In the genomic region with DNA sequence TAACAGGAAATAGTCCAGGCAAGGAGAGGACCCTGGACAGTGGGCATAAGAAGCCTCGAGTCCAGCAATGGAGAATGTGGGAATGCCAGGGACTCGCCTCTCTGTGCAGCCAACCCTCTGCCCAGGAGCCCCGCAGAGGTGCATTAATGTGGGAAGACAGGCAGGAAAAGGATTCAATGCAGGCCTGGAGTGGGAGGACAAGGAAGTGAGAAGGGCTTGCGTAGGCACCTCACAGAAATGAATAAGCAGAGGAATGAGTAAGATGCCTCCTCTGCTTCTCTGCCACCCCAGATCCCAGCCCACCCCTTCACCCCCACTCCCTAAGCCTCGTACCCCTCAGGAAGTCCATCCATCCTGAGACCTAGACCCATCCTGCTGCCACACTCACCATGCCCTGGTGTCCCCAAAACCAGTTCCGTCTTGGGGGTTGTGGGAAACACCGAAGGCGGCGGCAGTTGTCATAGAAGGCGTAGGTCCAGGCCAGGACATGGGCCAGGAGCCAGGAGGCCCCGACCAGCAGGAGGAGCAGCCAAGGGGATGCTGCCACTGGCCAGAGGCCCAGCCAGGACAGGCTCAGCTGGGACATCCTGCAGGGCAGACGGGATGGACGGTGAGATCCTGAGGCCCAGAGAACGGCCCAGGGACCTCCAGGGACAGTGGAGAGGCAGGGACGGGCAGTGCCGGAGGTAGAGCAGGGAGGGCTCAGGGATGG, we compare ENCODE assay signal across 1 cellular context.
TF ChIP-seq lines count a peak whose summit lies in the region.

No MANE protein-coding gene starts in this region.

TF ChIP-seq in HepG2, 621 proteins besides CTCF, POLR2A, EP300 and RAD21:
- TF ChIP-seq ZNF674 (CRISPR knock-in tag; IDR thresholded peaks at IDR 0.05; ENCODE audit: low read depth), result no peak
- TF ChIP-seq, protein P1, sequence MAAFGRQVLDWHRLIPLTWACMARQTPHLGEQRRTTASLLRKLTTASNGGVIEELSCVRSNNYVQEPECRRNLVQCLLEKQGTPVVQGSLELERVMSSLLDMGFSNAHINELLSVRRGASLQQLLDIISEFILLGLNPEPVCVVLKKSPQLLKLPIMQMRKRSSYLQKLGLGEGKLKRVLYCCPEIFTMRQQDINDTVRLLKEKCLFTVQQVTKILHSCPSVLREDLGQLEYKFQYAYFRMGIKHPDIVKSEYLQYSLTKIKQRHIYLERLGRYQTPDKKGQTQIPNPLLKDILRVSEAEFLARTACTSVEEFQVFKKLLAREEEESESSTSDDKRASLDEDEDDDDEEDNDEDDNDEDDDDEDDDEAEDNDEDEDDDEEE (CRISPR knock-in tag; IDR thresholded peaks at IDR 0.05), result no peak
- TF ChIP-seq, protein P2, sequence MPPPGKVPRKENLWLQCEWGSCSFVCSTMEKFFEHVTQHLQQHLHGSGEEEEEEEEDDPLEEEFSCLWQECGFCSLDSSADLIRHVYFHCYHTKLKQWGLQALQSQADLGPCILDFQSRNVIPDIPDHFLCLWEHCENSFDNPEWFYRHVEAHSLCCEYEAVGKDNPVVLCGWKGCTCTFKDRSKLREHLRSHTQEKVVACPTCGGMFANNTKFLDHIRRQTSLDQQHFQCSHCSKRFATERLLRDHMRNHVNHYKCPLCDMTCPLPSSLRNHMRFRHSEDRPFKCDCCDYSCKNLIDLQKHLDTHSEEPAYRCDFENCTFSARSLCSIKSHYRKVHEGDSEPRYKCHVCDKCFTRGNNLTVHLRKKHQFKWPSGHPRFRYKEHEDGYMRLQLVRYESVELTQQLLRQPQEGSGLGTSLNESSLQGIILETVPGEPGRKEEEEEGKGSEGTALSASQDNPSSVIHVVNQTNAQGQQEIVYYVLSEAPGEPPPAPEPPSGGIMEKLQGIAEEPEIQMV (CRISPR knock-in tag; IDR thresholded peaks at IDR 0.05; ENCODE audit: low read depth), result no peak
- no peak for TF ChIP-seq MBD4 (IDR thresholded peaks at IDR 0.05; ENCODE audit: borderline replicate concordance, low read length)
- no peak for TF ChIP-seq IRX3 (CRISPR knock-in tag; IDR thresholded peaks at IDR 0.05; ENCODE audit: borderline replicate concordance, low read depth)
- no peak for TF ChIP-seq NR1H2 (CRISPR knock-in tag; IDR thresholded peaks at IDR 0.05; ENCODE audit: borderline replicate concordance, low read depth)
- TF ChIP-seq ZNF24 (IDR thresholded peaks at IDR 0.05), result no peak
- no peak for TF ChIP-seq ADNP (CRISPR knock-in tag; IDR thresholded peaks at IDR 0.05)
- no peak for TF ChIP-seq PHF8 (CRISPR knock-in tag; IDR thresholded peaks at IDR 0.05)
- TF ChIP-seq, protein P3, sequence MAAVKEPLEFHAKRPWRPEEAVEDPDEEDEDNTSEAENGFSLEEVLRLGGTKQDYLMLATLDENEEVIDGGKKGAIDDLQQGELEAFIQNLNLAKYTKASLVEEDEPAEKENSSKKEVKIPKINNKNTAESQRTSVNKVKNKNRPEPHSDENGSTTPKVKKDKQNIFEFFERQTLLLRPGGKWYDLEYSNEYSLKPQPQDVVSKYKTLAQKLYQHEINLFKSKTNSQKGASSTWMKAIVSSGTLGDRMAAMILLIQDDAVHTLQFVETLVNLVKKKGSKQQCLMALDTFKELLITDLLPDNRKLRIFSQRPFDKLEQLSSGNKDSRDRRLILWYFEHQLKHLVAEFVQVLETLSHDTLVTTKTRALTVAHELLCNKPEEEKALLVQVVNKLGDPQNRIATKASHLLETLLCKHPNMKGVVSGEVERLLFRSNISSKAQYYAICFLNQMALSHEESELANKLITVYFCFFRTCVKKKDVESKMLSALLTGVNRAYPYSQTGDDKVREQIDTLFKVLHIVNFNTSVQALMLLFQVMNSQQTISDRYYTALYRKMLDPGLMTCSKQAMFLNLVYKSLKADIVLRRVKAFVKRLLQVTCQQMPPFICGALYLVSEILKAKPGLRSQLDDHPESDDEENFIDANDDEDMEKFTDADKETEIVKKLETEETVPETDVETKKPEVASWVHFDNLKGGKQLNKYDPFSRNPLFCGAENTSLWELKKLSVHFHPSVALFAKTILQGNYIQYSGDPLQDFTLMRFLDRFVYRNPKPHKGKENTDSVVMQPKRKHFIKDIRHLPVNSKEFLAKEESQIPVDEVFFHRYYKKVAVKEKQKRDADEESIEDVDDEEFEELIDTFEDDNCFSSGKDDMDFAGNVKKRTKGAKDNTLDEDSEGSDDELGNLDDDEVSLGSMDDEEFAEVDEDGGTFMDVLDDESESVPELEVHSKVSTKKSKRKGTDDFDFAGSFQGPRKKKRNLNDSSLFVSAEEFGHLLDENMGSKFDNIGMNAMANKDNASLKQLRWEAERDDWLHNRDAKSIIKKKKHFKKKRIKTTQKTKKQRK (IDR thresholded peaks at IDR 0.05; ENCODE audit: low read length), result no peak
- TF ChIP-seq ELF4 (CRISPR knock-in tag; IDR thresholded peaks at IDR 0.05; ENCODE audit: borderline replicate concordance), result no peak
- no peak for TF ChIP-seq ZNF329 (CRISPR knock-in tag; IDR thresholded peaks at IDR 0.05; ENCODE audit: low read depth)
- TF ChIP-seq ZNF839 (CRISPR knock-in tag; IDR thresholded peaks at IDR 0.05; ENCODE audit: borderline replicate concordance), result 0 out of 2 replicates have a peak, but pooled peaks have one; percentile 14
- TF ChIP-seq PCBP1 (IDR thresholded peaks at IDR 0.05; ENCODE audit: borderline replicate concordance, low read depth, low read length), result 0 out of 2 replicates have a peak, but pooled peaks have one; percentile 30
- TF ChIP-seq ZNF180 (CRISPR knock-in tag; IDR thresholded peaks at IDR 0.05; ENCODE audit: borderline replicate concordance, low read depth), result no peak
- TF ChIP-seq, protein P4, sequence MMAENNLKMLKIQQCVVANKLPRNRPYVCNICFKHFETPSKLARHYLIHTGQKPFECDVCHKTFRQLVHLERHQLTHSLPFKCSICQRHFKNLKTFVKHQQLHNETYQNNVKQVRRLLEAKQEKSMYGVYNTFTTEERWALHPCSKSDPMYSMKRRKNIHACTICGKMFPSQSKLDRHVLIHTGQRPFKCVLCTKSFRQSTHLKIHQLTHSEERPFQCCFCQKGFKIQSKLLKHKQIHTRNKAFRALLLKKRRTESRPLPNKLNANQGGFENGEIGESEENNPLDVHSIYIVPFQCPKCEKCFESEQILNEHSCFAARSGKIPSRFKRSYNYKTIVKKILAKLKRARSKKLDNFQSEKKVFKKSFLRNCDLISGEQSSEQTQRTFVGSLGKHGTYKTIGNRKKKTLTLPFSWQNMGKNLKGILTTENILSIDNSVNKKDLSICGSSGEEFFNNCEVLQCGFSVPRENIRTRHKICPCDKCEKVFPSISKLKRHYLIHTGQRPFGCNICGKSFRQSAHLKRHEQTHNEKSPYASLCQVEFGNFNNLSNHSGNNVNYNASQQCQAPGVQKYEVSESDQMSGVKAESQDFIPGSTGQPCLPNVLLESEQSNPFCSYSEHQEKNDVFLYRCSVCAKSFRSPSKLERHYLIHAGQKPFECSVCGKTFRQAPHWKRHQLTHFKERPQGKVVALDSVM (CRISPR knock-in tag; IDR thresholded peaks at IDR 0.05), result no peak
- no peak for TF ChIP-seq NR2F1 (CRISPR knock-in tag; IDR thresholded peaks at IDR 0.05)
- no peak for TF ChIP-seq ERF (CRISPR knock-in tag; IDR thresholded peaks at IDR 0.05)
- TF ChIP-seq, protein P5, sequence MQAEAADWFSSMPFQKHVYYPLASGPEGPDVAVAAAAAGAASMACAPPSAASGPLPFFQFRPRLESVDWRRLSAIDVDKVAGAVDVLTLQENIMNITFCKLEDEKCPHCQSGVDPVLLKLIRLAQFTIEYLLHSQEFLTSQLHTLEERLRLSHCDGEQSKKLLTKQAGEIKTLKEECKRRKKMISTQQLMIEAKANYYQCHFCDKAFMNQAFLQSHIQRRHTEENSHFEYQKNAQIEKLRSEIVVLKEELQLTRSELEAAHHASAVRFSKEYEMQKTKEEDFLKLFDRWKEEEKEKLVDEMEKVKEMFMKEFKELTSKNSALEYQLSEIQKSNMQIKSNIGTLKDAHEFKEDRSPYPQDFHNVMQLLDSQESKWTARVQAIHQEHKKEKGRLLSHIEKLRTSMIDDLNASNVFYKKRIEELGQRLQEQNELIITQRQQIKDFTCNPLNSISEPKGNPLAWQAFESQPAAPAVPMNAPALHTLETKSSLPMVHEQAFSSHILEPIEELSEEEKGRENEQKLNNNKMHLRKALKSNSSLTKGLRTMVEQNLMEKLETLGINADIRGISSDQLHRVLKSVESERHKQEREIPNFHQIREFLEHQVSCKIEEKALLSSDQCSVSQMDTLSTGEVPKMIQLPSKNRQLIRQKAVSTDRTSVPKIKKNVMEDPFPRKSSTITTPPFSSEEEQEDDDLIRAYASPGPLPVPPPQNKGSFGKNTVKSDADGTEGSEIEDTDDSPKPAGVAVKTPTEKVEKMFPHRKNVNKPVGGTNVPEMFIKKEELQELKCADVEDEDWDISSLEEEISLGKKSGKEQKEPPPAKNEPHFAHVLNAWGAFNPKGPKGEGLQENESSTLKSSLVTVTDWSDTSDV (CRISPR knock-in tag; IDR thresholded peaks at IDR 0.05), result no peak
- TF ChIP-seq ZNF567 (CRISPR knock-in tag; IDR thresholded peaks at IDR 0.05; ENCODE audit: borderline replicate concordance), result 0 out of 2 replicates have a peak, but pooled peaks have one; percentile 56
- TF ChIP-seq HOXA5 (CRISPR knock-in tag; IDR thresholded peaks at IDR 0.05), result no peak
- TF ChIP-seq ZNF724P (CRISPR knock-in tag; IDR thresholded peaks at IDR 0.05; ENCODE audit: borderline replicate concordance), result peak; percentile 26; the same call in 1 of the 2 replicates
- TF ChIP-seq NFE2L1 (CRISPR knock-in tag; IDR thresholded peaks at IDR 0.05; ENCODE audit: borderline replicate concordance), result peak; percentile 28; the same call in 1 of the 2 replicates
- TF ChIP-seq, protein P6, sequence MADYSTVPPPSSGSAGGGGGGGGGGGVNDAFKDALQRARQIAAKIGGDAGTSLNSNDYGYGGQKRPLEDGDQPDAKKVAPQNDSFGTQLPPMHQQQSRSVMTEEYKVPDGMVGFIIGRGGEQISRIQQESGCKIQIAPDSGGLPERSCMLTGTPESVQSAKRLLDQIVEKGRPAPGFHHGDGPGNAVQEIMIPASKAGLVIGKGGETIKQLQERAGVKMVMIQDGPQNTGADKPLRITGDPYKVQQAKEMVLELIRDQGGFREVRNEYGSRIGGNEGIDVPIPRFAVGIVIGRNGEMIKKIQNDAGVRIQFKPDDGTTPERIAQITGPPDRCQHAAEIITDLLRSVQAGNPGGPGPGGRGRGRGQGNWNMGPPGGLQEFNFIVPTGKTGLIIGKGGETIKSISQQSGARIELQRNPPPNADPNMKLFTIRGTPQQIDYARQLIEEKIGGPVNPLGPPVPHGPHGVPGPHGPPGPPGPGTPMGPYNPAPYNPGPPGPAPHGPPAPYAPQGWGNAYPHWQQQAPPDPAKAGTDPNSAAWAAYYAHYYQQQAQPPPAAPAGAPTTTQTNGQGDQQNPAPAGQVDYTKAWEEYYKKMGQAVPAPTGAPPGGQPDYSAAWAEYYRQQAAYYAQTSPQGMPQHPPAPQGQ (CRISPR knock-in tag; IDR thresholded peaks at IDR 0.05; ENCODE audit: borderline replicate concordance), result no peak
- no peak for TF ChIP-seq ARNT2 (CRISPR knock-in tag; IDR thresholded peaks at IDR 0.05; ENCODE audit: low read depth)
- TF ChIP-seq, protein P7, sequence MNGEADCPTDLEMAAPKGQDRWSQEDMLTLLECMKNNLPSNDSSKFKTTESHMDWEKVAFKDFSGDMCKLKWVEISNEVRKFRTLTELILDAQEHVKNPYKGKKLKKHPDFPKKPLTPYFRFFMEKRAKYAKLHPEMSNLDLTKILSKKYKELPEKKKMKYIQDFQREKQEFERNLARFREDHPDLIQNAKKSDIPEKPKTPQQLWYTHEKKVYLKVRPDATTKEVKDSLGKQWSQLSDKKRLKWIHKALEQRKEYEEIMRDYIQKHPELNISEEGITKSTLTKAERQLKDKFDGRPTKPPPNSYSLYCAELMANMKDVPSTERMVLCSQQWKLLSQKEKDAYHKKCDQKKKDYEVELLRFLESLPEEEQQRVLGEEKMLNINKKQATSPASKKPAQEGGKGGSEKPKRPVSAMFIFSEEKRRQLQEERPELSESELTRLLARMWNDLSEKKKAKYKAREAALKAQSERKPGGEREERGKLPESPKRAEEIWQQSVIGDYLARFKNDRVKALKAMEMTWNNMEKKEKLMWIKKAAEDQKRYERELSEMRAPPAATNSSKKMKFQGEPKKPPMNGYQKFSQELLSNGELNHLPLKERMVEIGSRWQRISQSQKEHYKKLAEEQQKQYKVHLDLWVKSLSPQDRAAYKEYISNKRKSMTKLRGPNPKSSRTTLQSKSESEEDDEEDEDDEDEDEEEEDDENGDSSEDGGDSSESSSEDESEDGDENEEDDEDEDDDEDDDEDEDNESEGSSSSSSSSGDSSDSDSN (CRISPR knock-in tag; IDR thresholded peaks at IDR 0.05), result peak; percentile 29; the same call in 1 of the 2 replicates
- TF ChIP-seq, protein P8, sequence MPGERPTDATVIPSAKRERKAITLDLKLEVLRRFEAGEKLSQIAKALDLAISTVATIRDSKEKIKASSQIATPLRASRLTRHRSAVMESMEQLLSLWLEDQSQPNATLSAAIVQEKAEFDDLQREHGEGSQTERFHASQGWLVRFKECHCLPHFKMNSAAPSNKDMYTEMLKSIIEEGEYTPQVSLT (CRISPR knock-in tag; IDR thresholded peaks at IDR 0.05; ENCODE audit: borderline replicate concordance, low read depth), result no peak
- TF ChIP-seq, protein P9, sequence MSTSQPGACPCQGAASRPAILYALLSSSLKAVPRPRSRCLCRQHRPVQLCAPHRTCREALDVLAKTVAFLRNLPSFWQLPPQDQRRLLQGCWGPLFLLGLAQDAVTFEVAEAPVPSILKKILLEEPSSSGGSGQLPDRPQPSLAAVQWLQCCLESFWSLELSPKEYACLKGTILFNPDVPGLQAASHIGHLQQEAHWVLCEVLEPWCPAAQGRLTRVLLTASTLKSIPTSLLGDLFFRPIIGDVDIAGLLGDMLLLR (CRISPR knock-in tag; IDR thresholded peaks at IDR 0.05), result no peak
